1 cellular context compared by ENCODE assay signal in genomic region chr12:53378705-53379388, GRCh38.
TF ChIP-seq lines count a peak whose summit lies in the region.

No MANE protein-coding gene starts in this region.

TF ChIP-seq in HEK293, 187 proteins besides CTCF, POLR2A, EP300 and RAD21 (continued from another document and continues in another):
- TF ChIP-seq REPIN1 (tag by site-specific recombination; IDR thresholded peaks at IDR 0.05; ENCODE audit: low read depth) (no peak), ZNF391 (tag by site-specific recombination; IDR thresholded peaks at IDR 0.05; ENCODE audit: borderline replicate concordance, low read depth) (no peak), ZNF174 (tag by site-specific recombination; IDR thresholded peaks at IDR 0.05) (no peak), ZNF639 (tag by site-specific recombination; IDR thresholded peaks at IDR 0.05) (no peak; the same call in 1 of the 2 replicates), ZNF37A (tag by site-specific recombination; IDR thresholded peaks at IDR 0.05) (no peak), ZNF248 (tag by site-specific recombination; IDR thresholded peaks at IDR 0.05) (no peak), SP2 (tag by site-specific recombination; IDR thresholded peaks at IDR 0.05) (no peak), ZNF26 (tag by site-specific recombination; IDR thresholded peaks at IDR 0.05) (no peak), KLF16 (tag by site-specific recombination; IDR thresholded peaks at IDR 0.05) (no peak), ZNF155 (tag by site-specific recombination; IDR thresholded peaks at IDR 0.05) (no peak), ZNF768 (tag by site-specific recombination; IDR thresholded peaks at IDR 0.05) (no peak), ZNF24 (tag by site-specific recombination; IDR thresholded peaks at IDR 0.05) (peak; percentile 57; the same call in 1 of the 2 replicates), SP7 (tag by site-specific recombination; IDR thresholded peaks at IDR 0.05) (peak; percentile 69; the same call in 1 of the 2 replicates), PATZ1 (tag by site-specific recombination; IDR thresholded peaks at IDR 0.05) (peak; percentile 45), OSR2 (tag by site-specific recombination; IDR thresholded peaks at IDR 0.05) (no peak), ZNF791 (tag by site-specific recombination; IDR thresholded peaks at IDR 0.05) (no peak), YY2 (tag by site-specific recombination; IDR thresholded peaks at IDR 0.05) (peak; percentile 57; the same call in 1 of the 2 replicates), TRIM28 (IDR thresholded peaks at IDR 0.05; ENCODE audit: borderline replicate concordance, low read length) (no peak), HOXD13 (CRISPR knock-in tag; IDR thresholded peaks at IDR 0.05; ENCODE audit: borderline replicate concordance) (no peak), ZNF416 (tag by site-specific recombination; IDR thresholded peaks at IDR 0.05) (no peak), SP3 (tag by site-specific recombination; IDR thresholded peaks at IDR 0.05) (no peak), ZNF670 (tag by site-specific recombination; IDR thresholded peaks at IDR 0.05; ENCODE audit: low read depth) (no peak), ZNF701 (tag by site-specific recombination; IDR thresholded peaks at IDR 0.05) (no peak), ZNF654 (tag by site-specific recombination; IDR thresholded peaks at IDR 0.05; ENCODE audit: low read depth) (0 out of 2 replicates have a peak, but pooled peaks have one; percentile 8), ZNF324 (tag by site-specific recombination; IDR thresholded peaks at IDR 0.05) (peak; percentile 25), PBX3 (CRISPR knock-in tag; IDR thresholded peaks at IDR 0.05) (no peak), IKZF3 (tag by site-specific recombination; IDR thresholded peaks at IDR 0.05) (no peak), ZNF354C (tag by site-specific recombination; IDR thresholded peaks at IDR 0.05; ENCODE audit: borderline replicate concordance, low read depth) (no peak), ZSCAN18 (tag by site-specific recombination; IDR thresholded peaks at IDR 0.05) (no peak), SETDB1 (IDR thresholded peaks at IDR 0.05; ENCODE audit: insufficient read length, low read length) (no peak), ZFP37 (tag by site-specific recombination; IDR thresholded peaks at IDR 0.05) (peak; percentile 82), ZNF473 (tag by site-specific recombination; IDR thresholded peaks at IDR 0.05) (no peak), SCRT2 (tag by site-specific recombination; IDR thresholded peaks at IDR 0.05) (peak; percentile 100), ZNF529 (tag by site-specific recombination; IDR thresholded peaks at IDR 0.05; ENCODE audit: insufficient replicate concordance) (no peak), ZNF18 (tag by site-specific recombination; IDR thresholded peaks at IDR 0.05) (no peak), ZNF114 (tag by site-specific recombination; IDR thresholded peaks at IDR 0.05) (no peak), ZBTB48 (tag by site-specific recombination; IDR thresholded peaks at IDR 0.05) (no peak; the same call in 1 of the 2 replicates), ZNF138 (tag by site-specific recombination; IDR thresholded peaks at IDR 0.05; ENCODE audit: borderline replicate concordance) (no peak), YY1 (tag by site-specific recombination; IDR thresholded peaks at IDR 0.05) (no peak; the same call in 1 of the 2 replicates), ZNF146 (tag by site-specific recombination; IDR thresholded peaks at IDR 0.05) (no peak), WT1 (tag by site-specific recombination; IDR thresholded peaks at IDR 0.05) (peak; percentile 50), ZNF624 (tag by site-specific recombination; IDR thresholded peaks at IDR 0.05) (no peak), ZNF184 (tag by site-specific recombination; IDR thresholded peaks at IDR 0.05) (no peak), ZNF837 (tag by site-specific recombination; IDR thresholded peaks at IDR 0.05) (no peak), ZBTB11 (tag by site-specific recombination; conservative IDR thresholded peaks at IDR 0.05; ENCODE audit: low read depth) (0 out of 2 replicates have a peak, but pooled peaks have one; percentile 16), EGR2 (tag by site-specific recombination; IDR thresholded peaks at IDR 0.05; ENCODE audit: low read depth) (no peak), ZNF501 (tag by site-specific recombination; IDR thresholded peaks at IDR 0.05) (peak; percentile 87), AEBP2 (tag by site-specific recombination; IDR thresholded peaks at IDR 0.05; ENCODE audit: borderline replicate concordance) (no peak), ZBTB49 (tag by site-specific recombination; IDR thresholded peaks at IDR 0.05; ENCODE audit: low read depth) (no peak)
